Comparison of ENCODE assay signal across 8 cellular contexts in genomic region chr17:76382305-76382802, GRCh38. TPM values are rescaled to one million over a fixed set of nuclear protein-coding genes. Genes with fewer than 3 reads are reported as not detected.
DNase-seq lines count a peak whose midpoint lies in the region; ATAC-seq and TF ChIP-seq lines count a peak whose summit lies in the region.

No MANE protein-coding gene starts in this region.

- no TSS peak for BruUV-seq in MCF 10A (replicated peaks; lab: Mats Ljungman, UMichigan)

- no peaks in the 10 kb centered on the region for H3K27me3 Mint-ChIP-seq in MCF 10A (ENCODE audit: insufficient read depth, unreplicated experiment)

- H3K9ac ChIP-seq in liver (ENCODE audit: low read depth in 1 of 2, low read length in 2 of 2): no peak overlapping the region
- H3K9ac ChIP-seq in subcutaneous abdominal adipose tissue (ENCODE audit: low read length in 5 of 5): peak overlapping the region in 4 of 5 donors; percentile 6 to 56 (median 52)

- TF ChIP-seq CTCF in MCF 10A (IDR thresholded peaks at IDR 0.05; ENCODE audit: unreplicated experiment) (no peak), liver (IDR thresholded peaks at IDR 0.05; ENCODE audit: low read depth, low read length, missing input control) (no peak)

- no peak for TF ChIP-seq RAD21 in liver (IDR thresholded peaks at IDR 0.05)

- POLR2A ChIA-PET in MCF 10A (lab: Yijun Ruan, JAX): interaction anchor here (0.6 to 3.8 kb wide), 3 partner anchors 30 to 506 kb away, joined by 3 to 49 read pairs (median 3); partner anchors contain the start of gene PRPSAP1

- H3K4me1 ChIP-seq in liver (ENCODE audit: control insufficient read depth in 4 of 4, insufficient read depth in 4 of 4, low read length in 3 of 4): peaks cover 14 to 40% (median 29%) of the 10 kb centered on the region in 4 donors
- H3K4me1 ChIP-seq in subcutaneous abdominal adipose tissue (ENCODE audit: control insufficient read depth in 5 of 5, insufficient read depth in 5 of 5, low read length in 5 of 5): peaks cover 6 to 50% (median 40%) of the 10 kb centered on the region in 5 donors

- peak overlapping the region; percentile 79 for H3K4me3 Mint-ChIP-seq in MCF 10A (ENCODE audit: unreplicated experiment)

- CTCF ChIA-PET in MCF 10A (lab: Yijun Ruan, JAX): interaction anchor here (0.5 to 1.2 kb wide), 4 partner anchors 12 to 456 kb away, joined by 3 to 4 read pairs (median 4); no protein-coding TSS in a partner anchor

- intact Hi-C loops in MCF 10A (cut with micrococcal nuclease): no loop called here

- H3K9me3 ChIP-seq in liver (ENCODE audit: control insufficient read depth in 4 of 4, low read length in 3 of 4): no peaks in the 10 kb centered on the region
- no peaks in the 10 kb centered on the region for H3K9me3 ChIP-seq in subcutaneous abdominal adipose tissue (ENCODE audit: control insufficient read depth in 5 of 5, low read length in 5 of 5)

- peak; percentile 32 for DNase-seq in activated CD8-positive, alpha-beta memory T cell treated with anti-CD3 and anti-CD28 coated beads, Interleukin-2, amount 50 U/mL, for 4 hours
- DNase-seq in activated CD8-positive, alpha-beta memory T cell treated with anti-CD3 and anti-CD28 coated beads for 24 hours: no peak
- DNase-seq in MCF 10A (ENCODE audit: unreplicated experiment): no peak
- no peak for DNase-seq in NCI-H1694 (lab: John Stamatoyannopoulos, UW)

- no peaks in the 10 kb centered on the region for H3K9me3 Mint-ChIP-seq in MCF 10A (ENCODE audit: unreplicated experiment)

- H3K27ac ChIP-seq in liver (ENCODE audit: low read depth in 1 of 2, low read length in 2 of 2) (peak overlapping the region in 1 of 2 donors; percentile 67), subcutaneous abdominal adipose tissue (ENCODE audit: low read depth, low read length) (no peak overlapping the region)

- H3K36me3 Mint-ChIP-seq in MCF 10A (ENCODE audit: insufficient read depth, unreplicated experiment): no peaks in the 10 kb centered on the region

- no peaks in the 10 kb centered on the region for H3K27me3 ChIP-seq in liver (ENCODE audit: control insufficient read depth in 4 of 4, insufficient read depth in 4 of 4, low read length in 3 of 4)
- peaks cover 0 to 15% (median 0%) of the 10 kb centered on the region in 5 donors for H3K27me3 ChIP-seq in subcutaneous abdominal adipose tissue (ENCODE audit: control insufficient read depth in 5 of 5, insufficient read depth in 4 of 5, low read length in 5 of 5)

- no peaks in the 10 kb centered on the region for H3K36me3 ChIP-seq in liver (ENCODE audit: control insufficient read depth in 4 of 4, insufficient read depth in 3 of 4, low read depth in 1 of 4, low read length in 3 of 4)
- H3K36me3 ChIP-seq in subcutaneous abdominal adipose tissue (ENCODE audit: control insufficient read depth in 5 of 5, insufficient read depth in 5 of 5, low read length in 5 of 5): no peaks in the 10 kb centered on the region

- H3K27ac Mint-ChIP-seq in MCF 10A (ENCODE audit: low read depth, unreplicated experiment): no peak overlapping the region

- peaks cover 3% of the 10 kb centered on the region for H3K4me1 Mint-ChIP-seq in MCF 10A (ENCODE audit: insufficient read depth, unreplicated experiment)

- WGBS in liver: 36% methylated on average over 21 of the region's 21 CpGs

- H3K4me3 ChIP-seq in liver (ENCODE audit: low read depth in 1 of 3, low read length in 3 of 3): peak overlapping the region in 2 of 3 donors; percentile 1 to 54
- peak overlapping the region; percentile 8 to 77 (median 74) for H3K4me3 ChIP-seq in subcutaneous abdominal adipose tissue (ENCODE audit: low read depth in 1 of 5, low read length in 5 of 5)

- ATAC-seq in GM18511 (IDR thresholded peaks at IDR 0.05; ENCODE audit: unreplicated experiment): no peak
- ATAC-seq in HG02885 (IDR thresholded peaks at IDR 0.05; ENCODE audit: poor library complexity, unreplicated experiment): no peak

TF ChIP-seq in liver, 16 proteins besides CTCF, POLR2A, EP300 and RAD21:
- TF ChIP-seq, protein P1, sequence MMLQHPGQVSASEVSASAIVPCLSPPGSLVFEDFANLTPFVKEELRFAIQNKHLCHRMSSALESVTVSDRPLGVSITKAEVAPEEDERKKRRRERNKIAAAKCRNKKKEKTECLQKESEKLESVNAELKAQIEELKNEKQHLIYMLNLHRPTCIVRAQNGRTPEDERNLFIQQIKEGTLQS (IDR thresholded peaks at IDR 0.05): no peak
- TF ChIP-seq MAX (IDR thresholded peaks at IDR 0.05): no peak
- TF ChIP-seq FOXA2 (IDR thresholded peaks at IDR 0.05): no peak
- no peak for TF ChIP-seq FOXA1 (IDR thresholded peaks at IDR 0.05)
- TF ChIP-seq EGR1 (IDR thresholded peaks at IDR 0.05; ENCODE audit: low read depth in 2 of 2): no peak
- TF ChIP-seq HNF4A (conservative IDR thresholded peaks at IDR 0.05): no peak
- no peak for TF ChIP-seq GABPA (IDR thresholded peaks at IDR 0.05 in 1 of 2, conservative IDR thresholded peaks at IDR 0.05 in 1 of 2)
- TF ChIP-seq NR2F2 (IDR thresholded peaks at IDR 0.05): no peak
- TF ChIP-seq, protein P2, sequence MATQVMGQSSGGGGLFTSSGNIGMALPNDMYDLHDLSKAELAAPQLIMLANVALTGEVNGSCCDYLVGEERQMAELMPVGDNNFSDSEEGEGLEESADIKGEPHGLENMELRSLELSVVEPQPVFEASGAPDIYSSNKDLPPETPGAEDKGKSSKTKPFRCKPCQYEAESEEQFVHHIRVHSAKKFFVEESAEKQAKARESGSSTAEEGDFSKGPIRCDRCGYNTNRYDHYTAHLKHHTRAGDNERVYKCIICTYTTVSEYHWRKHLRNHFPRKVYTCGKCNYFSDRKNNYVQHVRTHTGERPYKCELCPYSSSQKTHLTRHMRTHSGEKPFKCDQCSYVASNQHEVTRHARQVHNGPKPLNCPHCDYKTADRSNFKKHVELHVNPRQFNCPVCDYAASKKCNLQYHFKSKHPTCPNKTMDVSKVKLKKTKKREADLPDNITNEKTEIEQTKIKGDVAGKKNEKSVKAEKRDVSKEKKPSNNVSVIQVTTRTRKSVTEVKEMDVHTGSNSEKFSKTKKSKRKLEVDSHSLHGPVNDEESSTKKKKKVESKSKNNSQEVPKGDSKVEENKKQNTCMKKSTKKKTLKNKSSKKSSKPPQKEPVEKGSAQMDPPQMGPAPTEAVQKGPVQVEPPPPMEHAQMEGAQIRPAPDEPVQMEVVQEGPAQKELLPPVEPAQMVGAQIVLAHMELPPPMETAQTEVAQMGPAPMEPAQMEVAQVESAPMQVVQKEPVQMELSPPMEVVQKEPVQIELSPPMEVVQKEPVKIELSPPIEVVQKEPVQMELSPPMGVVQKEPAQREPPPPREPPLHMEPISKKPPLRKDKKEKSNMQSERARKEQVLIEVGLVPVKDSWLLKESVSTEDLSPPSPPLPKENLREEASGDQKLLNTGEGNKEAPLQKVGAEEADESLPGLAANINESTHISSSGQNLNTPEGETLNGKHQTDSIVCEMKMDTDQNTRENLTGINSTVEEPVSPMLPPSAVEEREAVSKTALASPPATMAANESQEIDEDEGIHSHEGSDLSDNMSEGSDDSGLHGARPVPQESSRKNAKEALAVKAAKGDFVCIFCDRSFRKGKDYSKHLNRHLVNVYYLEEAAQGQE (IDR thresholded peaks at IDR 0.05): no peak
- no peak for TF ChIP-seq HNF4G (IDR thresholded peaks at IDR 0.05)
- TF ChIP-seq RXRA (IDR thresholded peaks at IDR 0.05): no peak
- no peak for TF ChIP-seq JUND (IDR thresholded peaks at IDR 0.05)
- TF ChIP-seq, protein P3, sequence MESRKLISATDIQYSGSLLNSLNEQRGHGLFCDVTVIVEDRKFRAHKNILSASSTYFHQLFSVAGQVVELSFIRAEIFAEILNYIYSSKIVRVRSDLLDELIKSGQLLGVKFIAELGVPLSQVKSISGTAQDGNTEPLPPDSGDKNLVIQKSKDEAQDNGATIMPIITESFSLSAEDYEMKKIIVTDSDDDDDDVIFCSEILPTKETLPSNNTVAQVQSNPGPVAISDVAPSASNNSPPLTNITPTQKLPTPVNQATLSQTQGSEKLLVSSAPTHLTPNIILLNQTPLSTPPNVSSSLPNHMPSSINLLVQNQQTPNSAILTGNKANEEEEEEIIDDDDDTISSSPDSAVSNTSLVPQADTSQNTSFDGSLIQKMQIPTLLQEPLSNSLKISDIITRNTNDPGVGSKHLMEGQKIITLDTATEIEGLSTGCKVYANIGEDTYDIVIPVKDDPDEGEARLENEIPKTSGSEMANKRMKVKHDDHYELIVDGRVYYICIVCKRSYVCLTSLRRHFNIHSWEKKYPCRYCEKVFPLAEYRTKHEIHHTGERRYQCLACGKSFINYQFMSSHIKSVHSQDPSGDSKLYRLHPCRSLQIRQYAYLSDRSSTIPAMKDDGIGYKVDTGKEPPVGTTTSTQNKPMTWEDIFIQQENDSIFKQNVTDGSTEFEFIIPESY (IDR thresholded peaks at IDR 0.05): no peak
- no peak for TF ChIP-seq TAF1 (conservative IDR thresholded peaks at IDR 0.05)
- no peak for TF ChIP-seq SP1 (IDR thresholded peaks at IDR 0.05)
- no peak for TF ChIP-seq YY1 (IDR thresholded peaks at IDR 0.05)

RNA-seq across cellular contexts. Expression of gene SPHK1, which starts 2.1 kb away (rescaled TPM):
- 7.1 and 12.6 TPM in 2 replicates for total RNA-seq in MCF 10A (2022)
- 10 to 100 TPM in 1 of 2 donors, under 1 TPM in 1; 0.92 to 11.4 TPM for total RNA-seq in liver
- polyA plus RNA-seq in liver: 1 to 10 TPM in 1 of 2 donors, under 1 TPM in 1; 0.89 to 1.3 TPM

RNA-seq across cellular contexts. Expression of gene PRPSAP1, which starts 28.6 kb away (rescaled TPM):
- 25.9 and 42.3 TPM in 2 replicates for total RNA-seq in MCF 10A (2022)
- total RNA-seq in liver: 10 to 100 TPM; 21.4 to 78.1 TPM
- 10 to 100 TPM; 33.9 to 71.3 TPM for polyA plus RNA-seq in liver

Comparison
In these comparisons a context has a peak if more than half of its experiments do, and no peak if none do; other contexts are left out.
1. H3K9ac ChIP-seq: peak in subcutaneous abdominal adipose tissue (4 of 5); none in liver (0 of 2).